13 cellular contexts compared by ENCODE assay signal in the genomic region with DNA sequence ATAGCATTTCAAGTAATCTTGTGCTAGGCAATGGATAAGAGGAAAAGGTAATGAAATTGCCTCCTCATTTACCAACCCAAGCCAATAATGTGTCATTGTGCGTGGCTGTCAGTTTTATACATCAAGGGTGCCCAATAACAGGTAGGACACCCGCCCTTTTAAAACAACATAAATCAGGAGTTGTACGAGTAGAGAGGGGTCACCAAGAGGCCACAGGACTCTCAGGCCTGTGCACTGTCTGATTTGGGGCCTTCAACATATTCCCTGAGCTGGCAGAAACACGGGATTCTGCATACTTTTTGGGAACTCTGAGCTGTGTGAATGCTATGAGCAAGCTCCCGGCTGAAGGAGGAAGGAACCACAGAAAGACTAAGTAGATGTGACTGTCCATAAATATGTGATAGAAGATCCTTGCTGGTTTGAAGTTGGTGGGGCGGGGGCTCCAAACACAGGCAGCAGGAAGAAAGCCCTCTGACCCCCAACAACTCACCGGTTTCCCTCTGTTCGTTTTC.
A peak's percentile ranks its signal among the peaks of the same experiment; 100 is the strongest.
DNase-seq lines count a peak whose midpoint lies in the region; ATAC-seq and TF ChIP-seq lines count a peak whose summit lies in the region.
"Had no signal": no experiment of that assay in that cellular context is flagged by ENCODE, and none has a peak within 500 bp of the region (broad histone marks: within the 10 kb centered on the region; RNA-seq: fewer than 3 reads in every experiment).

No MANE protein-coding gene starts in this region.

- H3K36me3 ChIP-seq in mucosa of stomach (ENCODE audit: control insufficient read depth, insufficient read depth, low read length) (no peaks in the 10 kb centered on the region), thyroid gland (no peaks in the 10 kb centered on the region), MG63 (no peaks in the 10 kb centered on the region)

- no peak for ATAC-seq in GM18867 (IDR thresholded peaks at IDR 0.05; ENCODE audit: unreplicated experiment)
- ATAC-seq in HG02623 (IDR thresholded peaks at IDR 0.05; ENCODE audit: unreplicated experiment): no peak
- ATAC-seq: stimulated activated memory B cell treated with anti-CD40 and anti-IgM and Interleukin-4, amounts not matched to agents 10 μg/mL and 1 μg/mL and 100 μg/mL, for 72 hours had no signal

- intact Hi-C loops in thyroid gland (cut with DNase I): no loop called here

- peak overlapping the region; percentile 92 to 99 (median 97) for H3K27ac Mint-ChIP-seq in brain
- H3K27ac Mint-ChIP-seq: activated naive CD8-positive, alpha-beta T cell; stimulated activated memory B cell treated with anti-CD40 and anti-IgM and Interleukin-4, amounts not matched to agents 10 μg/mL and 1 μg/mL and 100 μg/mL, for 72 hours; T-helper 1 cell treated with Interleukin-12 subunit alpha and Interleukin-12 subunit beta and Interleukin-4 antibody, amounts not matched to agents 30 μg/mL and 1 μg/mL, for 36 hours had no signal

- H3K27me3 Mint-ChIP-seq in brain: peaks cover 4% of the 10 kb centered on the region

- H3K36me3 Mint-ChIP-seq in brain: no peaks in the 10 kb centered on the region
- H3K36me3 Mint-ChIP-seq: activated naive CD8-positive, alpha-beta T cell; stimulated activated memory B cell treated with anti-CD40 and anti-IgM and Interleukin-4, amounts not matched to agents 10 μg/mL and 1 μg/mL and 100 μg/mL, for 72 hours had no signal

- H3K9me3 ChIP-seq in mucosa of stomach (ENCODE audit: control insufficient read depth, low read length) (no peaks in the 10 kb centered on the region), thyroid gland (no peaks in the 10 kb centered on the region), MG63 (no peaks in the 10 kb centered on the region)

- H3K4me1 Mint-ChIP-seq in brain: peaks cover 73% of the 10 kb centered on the region

- peak overlapping the region; percentile 41 for H3K9ac ChIP-seq in mucosa of stomach (ENCODE audit: low read length)

- WGBS in thyroid gland, 2 donors: 75 to 76% methylated on average over 8 of the region's 8 CpGs

- no peak for TF ChIP-seq POLR2A in thyroid gland (IDR thresholded peaks at IDR 0.05)

- peaks cover 0 to 5% (median 0%) of the 10 kb centered on the region in 5 experiments for H3K9me3 Mint-ChIP-seq in brain
- H3K9me3 Mint-ChIP-seq: stimulated activated memory B cell treated with anti-CD40 and anti-IgM and Interleukin-4, amounts not matched to agents 10 μg/mL and 1 μg/mL and 100 μg/mL, for 72 hours; T-helper 1 cell treated with Interleukin-12 subunit alpha and Interleukin-12 subunit beta and Interleukin-4 antibody, amounts not matched to agents 30 μg/mL and 1 μg/mL, for 36 hours had no signal

- peak overlapping the region; percentile 87 to 98 (median 96) for H3K27ac ChIP-seq in thyroid gland

- H3K4me3 ChIP-seq in mucosa of stomach (ENCODE audit: low read length) (no peak overlapping the region), thyroid gland (replicated peaks in 1 of 3) (no peak overlapping the region), MG63 (no peak overlapping the region)

- H3K27me3 ChIP-seq in mucosa of stomach (ENCODE audit: control insufficient read depth, insufficient read depth, low read length): no peaks in the 10 kb centered on the region
- H3K27me3 ChIP-seq in thyroid gland: no peaks in the 10 kb centered on the region
- no peaks in the 10 kb centered on the region for H3K27me3 ChIP-seq in MG63

- H3K4me3 Mint-ChIP-seq in brain: peak overlapping the region; percentile 46 to 81 (median 70)
- H3K4me3 Mint-ChIP-seq: activated naive CD8-positive, alpha-beta T cell; stimulated activated memory B cell treated with anti-CD40 and anti-IgM and Interleukin-4, amounts not matched to agents 10 μg/mL and 1 μg/mL and 100 μg/mL, for 72 hours; T-helper 1 cell treated with Interleukin-12 subunit alpha and Interleukin-12 subunit beta and Interleukin-4 antibody, amounts not matched to agents 30 μg/mL and 1 μg/mL, for 36 hours had no signal

- DNase-seq in NCI-H82 (lab: John Stamatoyannopoulos, UW) (peak; percentile 17), NCI-H82 treated with DMSO at 0.1 percent for 48 hours (lab: John Stamatoyannopoulos, UW; ENCODE audit: unreplicated experiment) (no peak), thyroid gland (no peak), MG63 (no peak)
- DNase-seq: ACHN, NCI-H2029 had no signal

- H3K4me1 ChIP-seq in mucosa of stomach (ENCODE audit: control insufficient read depth, insufficient read depth, low read length) (peaks cover 41% of the 10 kb centered on the region), thyroid gland (peaks cover 29 to 31% of the 10 kb centered on the region in 2 donors)

- no peak for TF ChIP-seq CTCF in brain (conservative IDR thresholded peaks at IDR 0.05)
- TF ChIP-seq CTCF in thyroid gland (IDR thresholded peaks at IDR 0.05): no peak
